Comparison of ENCODE assay signal across 24 cellular contexts in the genomic region with DNA sequence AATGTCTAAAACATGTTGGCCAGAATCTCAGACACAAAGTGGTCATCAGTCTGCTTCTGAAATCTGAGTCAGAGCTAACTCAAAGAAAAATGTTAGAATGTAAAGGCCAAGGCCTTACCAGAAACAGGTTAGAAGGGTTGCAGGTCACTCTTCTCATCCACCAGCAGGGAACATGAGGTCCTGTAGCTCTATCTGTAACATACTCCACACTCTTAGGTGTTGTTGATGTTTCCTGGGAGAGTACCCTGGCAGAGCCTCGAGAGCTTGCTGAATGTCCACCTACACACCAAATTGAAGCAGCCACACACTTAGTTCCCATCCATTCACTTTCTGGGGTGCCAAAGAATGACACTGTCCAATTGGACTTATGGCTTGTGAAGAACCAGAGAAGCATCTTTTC.
"Had no signal": no experiment of that assay in that cellular context is flagged by ENCODE, and none has a peak within 500 bp of the region (broad histone marks: within the 10 kb centered on the region; RNA-seq: fewer than 3 reads in every experiment).

No MANE protein-coding gene starts in this region.

- H3K4me3 ChIP-seq: stomach, suprapubic skin, testis, thoracic aorta, thyroid gland, tibial artery, tibial nerve, transverse colon, upper lobe of left lung, upper lobe of right lung, uterus, vagina had no signal

- H3K4me1 ChIP-seq: suprapubic skin, testis, thyroid gland, upper lobe of left lung, upper lobe of right lung, uterus had no signal

- H3K27me3 ChIP-seq: stomach, suprapubic skin, testis, thyroid gland, tibial artery, tibial nerve, transverse colon, upper lobe of left lung, upper lobe of right lung, uterus, vagina had no signal

- H3K36me3 ChIP-seq: stomach, suprapubic skin, thoracic aorta, thyroid gland, tibial artery, tibial nerve, transverse colon, upper lobe of left lung, upper lobe of right lung, uterus, vagina had no signal

- DNase-seq: stimulated activated CD4-positive, alpha-beta T cell treated with anti-CD3 and anti-CD28 coated beads, Interleukin-2, amount 100 ng/mL, for 48 hours; stimulated activated CD4-positive, alpha-beta T cell treated with anti-CD3 and anti-CD28 coated beads, Interleukin-4, amount 100 ng/mL, for 1 hour; stimulated activated CD4-positive, alpha-beta T cell treated with anti-CD3 and anti-CD28 coated beads, Interleukin-4, amount 100 ng/mL, for 24 hours; stimulated activated CD4-positive, alpha-beta T cell treated with anti-CD3 and anti-CD28 coated beads, Interleukin-4, amount 100 ng/mL, for 4 hours; stimulated activated CD8-positive, alpha-beta memory T cell treated with anti-CD3 and anti-CD28 coated beads, Interleukin-4, amount 100 ng/mL, for 48 hours; stimulated activated naive B cell treated with anti-CD40 and anti-IgM and Interleukin-4, amounts not matched to agents 10 μg/mL and 1 μg/mL and 100 μg/mL, for 72 hours; stimulated activated naive CD4-positive, alpha-beta T cell; stimulated activated naive CD4-positive, alpha-beta T cell treated with Interleukin-2 at 50 U/mL for 16 hours; stimulated activated naive CD8-positive, alpha-beta T cell treated with anti-CD3 and anti-CD28 coated beads, Interleukin-15, amount 100 ng/mL, for 72 hours; stimulated activated naive CD8-positive, alpha-beta T cell treated with anti-CD3 and anti-CD28 coated beads, Interleukin-15, Interleukin-2, amounts not matched to agents 100 U/mL and 50 U/mL, for 24 hours; stomach; substantia nigra; testis; thyroid gland; tibial artery; transverse colon; trophoblast cell; upper lobe of left lung; upper lobe of right lung; uterus had no signal

- H3K27ac ChIP-seq: suprapubic skin, testis, thoracic aorta, thyroid gland, tibial artery, tibial nerve, upper lobe of left lung, upper lobe of right lung, uterus, vagina had no signal

- H3K9me3 ChIP-seq: stomach, suprapubic skin, testis, thoracic aorta, thyroid gland, tibial artery, tibial nerve, transverse colon, upper lobe of left lung, upper lobe of right lung, uterus, vagina had no signal
